24 cellular contexts compared by ENCODE assay signal in the genomic region with DNA sequence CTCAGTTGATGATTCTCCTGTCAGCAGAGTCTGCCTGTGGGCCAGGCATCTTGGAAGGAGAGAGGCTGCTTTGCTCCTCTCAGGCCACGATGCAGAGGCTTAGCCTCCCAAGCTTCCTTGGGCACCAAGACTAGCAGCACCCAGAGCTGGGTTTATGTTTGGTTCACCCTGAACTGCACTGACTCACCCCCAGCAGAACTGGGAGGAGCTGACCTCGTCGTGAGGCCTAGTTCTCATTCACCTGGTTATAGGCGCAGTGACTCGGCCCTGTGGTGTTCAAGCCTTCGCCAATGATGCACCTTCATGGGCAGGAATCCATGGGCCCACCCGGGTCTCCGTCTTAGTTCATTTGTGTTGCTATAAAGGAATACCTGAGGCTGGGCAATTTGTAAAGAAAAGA.
"Had no signal": no experiment of that assay in that cellular context is flagged by ENCODE, and none has a peak within 500 bp of the region (broad histone marks: within the 10 kb centered on the region; RNA-seq: fewer than 3 reads in every experiment).

No MANE protein-coding gene starts in this region.

- H3K27ac Mint-ChIP-seq: activated CD4-positive, alpha-beta memory T cell treated with anti-CD3 and anti-CD28 coated beads, Interleukin-2, amount 10 ng/mL, durations not matched to agents 7 days and 5 days; activated CD4-positive, alpha-beta T cell treated with anti-CD3 and anti-CD28 coated beads for 36 hours; activated T-cell treated with anti-CD3 and anti-CD28 coated beads, Interleukin-2, amount 50 U/mL, for 24 hours; mesothelial cell of epicardium; natural killer cell treated with Interleukin-12 subunit alpha and Interleukin-12 subunit beta and Interleukin-15 and Interleukin-18, amount 100 ng/mL, for 72 hours; progenitor cell of endocrine pancreas; T-helper 2 cell treated with Interferon-gamma antibody and Interleukin-4, amounts not matched to agents 5 μg/mL and 100 μg/mL, for 36 hours; type B pancreatic cell; WTC11 had no signal

- H3K4me1 Mint-ChIP-seq: activated CD4-positive, alpha-beta memory T cell treated with anti-CD3 and anti-CD28 coated beads, Interleukin-2, amount 10 ng/mL, durations not matched to agents 7 days and 5 days had no signal

- H3K4me1 ChIP-seq: breast epithelium had no signal

- H3K4me3 Mint-ChIP-seq: activated CD4-positive, alpha-beta memory T cell treated with anti-CD3 and anti-CD28 coated beads, Interleukin-2, amount 10 ng/mL, durations not matched to agents 7 days and 5 days; activated CD4-positive, alpha-beta T cell treated with anti-CD3 and anti-CD28 coated beads for 36 hours; activated T-cell treated with anti-CD3 and anti-CD28 coated beads, Interleukin-2, amount 50 U/mL, for 24 hours; mesothelial cell of epicardium; natural killer cell treated with Interleukin-12 subunit alpha and Interleukin-12 subunit beta and Interleukin-15 and Interleukin-18, amount 100 ng/mL, for 72 hours; T-helper 2 cell treated with Interferon-gamma antibody and Interleukin-4, amounts not matched to agents 5 μg/mL and 100 μg/mL, for 36 hours; type B pancreatic cell; WTC11 had no signal

- DNase-seq: activated CD4-positive, alpha-beta memory T cell treated with anti-CD3 and anti-CD28 coated beads, Interleukin-2, amount 10 ng/mL, durations not matched to agents 7 days and 5 days; activated CD4-positive, alpha-beta T cell treated with anti-CD3 and anti-CD28 coated beads for 36 hours; activated effector memory CD4-positive, alpha-beta T cell treated with anti-CD3 and anti-CD28 coated beads, Interleukin-2, amount 50 U/mL, for 16 hours; activated naive CD4-positive, alpha-beta T cell treated with anti-CD3 and anti-CD28 coated beads, Interleukin-2, amount 50 U/mL, for 16 hours; activated T-cell treated with anti-CD3 and anti-CD28 coated beads, Interleukin-2, amount 50 U/mL, for 24 hours; cerebellar nuclear complex; effector CD4-positive, alpha-beta T cell; esophagus squamous epithelium; hippocampal formation; left colon; lower lobe of right lung; occipital lobe; stimulated activated CD4-positive, alpha-beta T cell treated with anti-CD3 and anti-CD28 coated beads, Interleukin-12 subunit alpha, Interleukin-12 subunit beta, amount 100 ng/mL, for 4 hours; stimulated activated CD4-positive, alpha-beta T cell treated with anti-CD3 and anti-CD28 coated beads, Interleukin-1b, Interleukin-23, amount 100 ng/mL, for 48 hours; stimulated activated CD8-positive, alpha-beta memory T cell treated with anti-CD3 and anti-CD28 coated beads, Interleukin-4, amount 100 ng/mL, for 48 hours; stimulated activated naive CD4-positive, alpha-beta T cell treated with Interleukin-2 at 50 U/mL for 16 hours had no signal

- H3K27me3 Mint-ChIP-seq: activated CD4-positive, alpha-beta memory T cell treated with anti-CD3 and anti-CD28 coated beads, Interleukin-2, amount 10 ng/mL, durations not matched to agents 7 days and 5 days; activated CD4-positive, alpha-beta T cell treated with anti-CD3 and anti-CD28 coated beads for 36 hours; activated T-cell treated with anti-CD3 and anti-CD28 coated beads, Interleukin-2, amount 50 U/mL, for 24 hours; natural killer cell treated with Interleukin-12 subunit alpha and Interleukin-12 subunit beta and Interleukin-15 and Interleukin-18, amount 100 ng/mL, for 72 hours; progenitor cell of endocrine pancreas; type B pancreatic cell had no signal

- H3K9me3 ChIP-seq: ascending aorta, breast epithelium, esophagus squamous epithelium, lower lobe of right lung had no signal

- H3K4me3 ChIP-seq: ascending aorta, breast epithelium, esophagus squamous epithelium, lower lobe of right lung had no signal

- H3K36me3 ChIP-seq: ascending aorta, breast epithelium, esophagus squamous epithelium, lower lobe of right lung had no signal

- H3K27me3 ChIP-seq: ascending aorta, breast epithelium, esophagus squamous epithelium had no signal

- ATAC-seq: activated CD4-positive, alpha-beta T cell treated with anti-CD3 and anti-CD28 coated beads for 36 hours; left colon; lower lobe of right lung; WTC11 had no signal

- H3K27ac ChIP-seq: ascending aorta, breast epithelium, esophagus squamous epithelium, lower lobe of right lung had no signal

- H3K36me3 Mint-ChIP-seq: mesothelial cell of epicardium; natural killer cell treated with Interleukin-12 subunit alpha and Interleukin-12 subunit beta and Interleukin-15 and Interleukin-18, amount 100 ng/mL, for 72 hours; type B pancreatic cell; WTC11 had no signal

- H3K9me3 Mint-ChIP-seq: mesothelial cell of epicardium; natural killer cell treated with Interleukin-12 subunit alpha and Interleukin-12 subunit beta and Interleukin-15 and Interleukin-18, amount 100 ng/mL, for 72 hours; T-helper 2 cell treated with Interferon-gamma antibody and Interleukin-4, amounts not matched to agents 5 μg/mL and 100 μg/mL, for 36 hours had no signal
